In the genomic region with DNA sequence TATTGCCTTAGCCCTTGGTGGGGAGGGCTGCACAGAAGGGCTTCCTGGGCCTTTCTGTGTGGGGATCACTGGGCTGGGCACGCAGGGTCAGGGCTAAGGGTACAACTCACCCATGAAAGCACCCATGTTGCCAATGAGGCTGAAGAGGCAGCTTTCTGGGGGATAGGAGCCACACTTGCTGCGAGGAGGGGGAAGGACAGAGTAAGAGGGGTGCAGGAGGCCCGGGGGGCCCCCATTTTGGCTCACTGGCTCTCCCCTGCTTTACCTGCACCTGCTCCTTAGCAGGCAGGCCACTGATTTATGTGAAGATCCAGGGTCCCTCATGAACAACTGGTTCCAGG, we compare ENCODE assay signal across 30 cellular contexts. TPM values are rescaled to one million over a fixed set of nuclear protein-coding genes. Genes with fewer than 3 reads are reported as not detected.
DNase-seq lines count a peak whose midpoint lies in the region; ATAC-seq and TF ChIP-seq lines count a peak whose summit lies in the region.
"Had no signal": no experiment of that assay in that cellular context is flagged by ENCODE, and none has a peak within 500 bp of the region (broad histone marks: within the 10 kb centered on the region; RNA-seq: fewer than 3 reads in every experiment).

No MANE protein-coding gene starts in this region.

- CTCF ChIA-PET in WTC11 (lab: Charles Lee) = no interaction called here

- H3K9me3 Mint-ChIP-seq in activated naive CD4-positive, alpha-beta T cell treated with anti-CD3 and anti-CD28 coated beads, Interleukin-2, amount 50 U/mL, for 72 hours = no peaks in the 10 kb centered on the region
- H3K9me3 Mint-ChIP-seq in WTC11 (no peaks in the 10 kb centered on the region), type B pancreatic cell (no peaks in the 10 kb centered on the region)
- H3K9me3 Mint-ChIP-seq in naive thymus-derived CD8-positive, alpha-beta T cell = no peaks in the 10 kb centered on the region
- H3K9me3 Mint-ChIP-seq: activated CD4-positive, alpha-beta memory T cell treated with anti-CD3 and anti-CD28 coated beads for 36 hours; memory B cell; stimulated activated effector memory CD8-positive, alpha-beta T cell treated with anti-CD3 and anti-CD28 coated beads, Interleukin-12 subunit alpha, Interleukin-12 subunit beta, amount 100 ng/mL, for 72 hours; T-helper 1 cell treated with Interleukin-12 subunit alpha and Interleukin-12 subunit beta and Interleukin-4 antibody, amounts not matched to agents 30 μg/mL and 1 μg/mL, for 36 hours had no signal

- H3K27me3 Mint-ChIP-seq in WTC11 (ENCODE audit: low read depth) (no peaks in the 10 kb centered on the region), type B pancreatic cell (no peaks in the 10 kb centered on the region)
- no peaks in the 10 kb centered on the region for H3K27me3 Mint-ChIP-seq in naive thymus-derived CD8-positive, alpha-beta T cell
- H3K27me3 Mint-ChIP-seq: activated CD4-positive, alpha-beta memory T cell treated with anti-CD3 and anti-CD28 coated beads for 36 hours; memory B cell had no signal

- H3K27me3 ChIP-seq in uterus = no peaks in the 10 kb centered on the region
- H3K27me3 ChIP-seq: colonic mucosa, upper lobe of right lung had no signal

- intact Hi-C loops in uterus (cut with DNase I; ENCODE audit: low total_unique reads) = no loop called here

- peak overlapping the region; percentile 72 for H3K27ac Mint-ChIP-seq in activated naive CD4-positive, alpha-beta T cell treated with anti-CD3 and anti-CD28 coated beads, Interleukin-2, amount 50 U/mL, for 72 hours
- H3K27ac Mint-ChIP-seq in WTC11 (no peak overlapping the region), type B pancreatic cell (no peak overlapping the region)
- H3K27ac Mint-ChIP-seq in naive thymus-derived CD8-positive, alpha-beta T cell = peak overlapping the region in 6 of 10 donors; percentile 29 to 77 (median 47)
- H3K27ac Mint-ChIP-seq: memory B cell; T-helper 1 cell treated with Interleukin-12 subunit alpha and Interleukin-12 subunit beta and Interleukin-4 antibody, amounts not matched to agents 30 μg/mL and 1 μg/mL, for 36 hours had no signal

- DNase-seq in activated naive CD4-positive, alpha-beta T cell treated with anti-CD3 and anti-CD28 coated beads, Interleukin-2, amount 50 U/mL, for 72 hours (ENCODE audit: low spot score in 2 of 2) = no peak
- no peak for DNase-seq in activated naive CD4-positive, alpha-beta T cell treated with Interleukin-2 at 50 U/mL for 16 hours
- no peak for DNase-seq in WTC11 (ENCODE audit: low spot score)
- DNase-seq in naive thymus-derived CD8-positive, alpha-beta T cell = no peak
- no peak for DNase-seq in type B pancreatic cell (ENCODE audit: extremely low spot score, unreplicated experiment)
- no peak for DNase-seq in uterus
- DNase-seq in Kasumi-1 (lab: John Stamatoyannopoulos, UW) = no peak
- no peak for DNase-seq in HPDE6-E6E7 (ENCODE audit: extremely low spot score)
- DNase-seq: activated CD4-positive, alpha-beta memory T cell treated with anti-CD3 and anti-CD28 coated beads for 36 hours; activated CD8-positive, alpha-beta memory T cell treated with anti-CD3 and anti-CD28 coated beads, Interleukin-2, amount 50 U/mL, for 4 hours; activated effector memory CD4-positive, alpha-beta T cell treated with Interleukin-2 at 50 U/mL for 16 hours; colonic mucosa; effector memory CD4-positive, alpha-beta T cell; erythroblast; NCI-H1417; NCI-H2081 treated with DMSO at 0.1 percent for 48 hours; NCI-H2227 treated with DMSO at 0.1 percent for 48 hours; NCI-H526; nucleus accumbens; OCI-M1; stimulated activated CD4-positive, alpha-beta T cell treated with anti-CD3 and anti-CD28 coated beads, Interleukin-15, amount 100 ng/mL, for 24 hours; stimulated activated CD4-positive, alpha-beta T cell treated with anti-CD3 and anti-CD28 coated beads, Interleukin-4, amount 100 ng/mL, for 4 hours; upper lobe of right lung had no signal

- H3K4me1 Mint-ChIP-seq in WTC11 (peaks cover 17% of the 10 kb centered on the region), type B pancreatic cell (ENCODE audit: unreplicated experiment) (peaks cover 20% of the 10 kb centered on the region)
- H3K4me1 Mint-ChIP-seq in naive thymus-derived CD8-positive, alpha-beta T cell = peaks cover 24 to 56% (median 45%) of the 10 kb centered on the region in 4 donors

- no peaks in the 10 kb centered on the region for H3K9me3 ChIP-seq in uterus
- H3K9me3 ChIP-seq: colonic mucosa, upper lobe of right lung had no signal

- no peak for TF ChIP-seq POLR2A in uterus (IDR thresholded peaks at IDR 0.05)

- POLR2A ChIA-PET in WTC11 (lab: Charles Lee) = interaction anchor here (1.1 kb wide), 1 partner anchor 10 kb away, joined by 3 read pairs; no protein-coding TSS in a partner anchor
- POLR2A ChIA-PET in naive thymus-derived CD8-positive, alpha-beta T cell (lab: Charles Lee) = interaction anchor here (0.6 to 8.1 kb wide), 7 partner anchors 9 to 62 kb away, joined by 3 to 67 read pairs (median 5); a partner anchor contains a TSS

- H3K36me3 Mint-ChIP-seq in activated naive CD4-positive, alpha-beta T cell treated with anti-CD3 and anti-CD28 coated beads, Interleukin-2, amount 50 U/mL, for 72 hours = peaks cover 9% of the 10 kb centered on the region in 2 donors
- H3K36me3 Mint-ChIP-seq in WTC11 (peaks cover 16% of the 10 kb centered on the region), type B pancreatic cell (peaks cover 4% of the 10 kb centered on the region)
- H3K36me3 Mint-ChIP-seq in naive thymus-derived CD8-positive, alpha-beta T cell = peaks cover 0 to 20% (median 0%) of the 10 kb centered on the region in 3 donors

- H3K4me3 Mint-ChIP-seq in WTC11 (0 out of 2 replicates have a peak overlapping the region, but pooled peaks have one; percentile 86), type B pancreatic cell (peak overlapping the region; percentile 89)
- peak overlapping the region in 5 of 10 donors; percentile 7 to 85 (median 57) for H3K4me3 Mint-ChIP-seq in naive thymus-derived CD8-positive, alpha-beta T cell
- H3K4me3 Mint-ChIP-seq: activated CD4-positive, alpha-beta memory T cell treated with anti-CD3 and anti-CD28 coated beads for 36 hours; CD14-positive monocyte; T-helper 1 cell treated with Interleukin-12 subunit alpha and Interleukin-12 subunit beta and Interleukin-4 antibody, amounts not matched to agents 30 μg/mL and 1 μg/mL, for 36 hours had no signal

- no peak overlapping the region for H3K27ac ChIP-seq in uterus
- H3K27ac ChIP-seq: colonic mucosa, SK-N-MC had no signal

- H3K36me3 ChIP-seq in uterus = no peaks in the 10 kb centered on the region
- H3K36me3 ChIP-seq: colonic mucosa had no signal

- TF ChIP-seq CTCF in WTC11 (IDR thresholded peaks at IDR 0.05) = no peak
- no peak for TF ChIP-seq CTCF in type B pancreatic cell (conservative IDR thresholded peaks at IDR 0.05)
- TF ChIP-seq CTCF in uterus (IDR thresholded peaks at IDR 0.05) = no peak

- no peak for ATAC-seq in activated naive CD4-positive, alpha-beta T cell treated with anti-CD3 and anti-CD28 coated beads, Interleukin-2, amount 50 U/mL, for 72 hours
- no peak for ATAC-seq in WTC11
- no peak for ATAC-seq in naive thymus-derived CD8-positive, alpha-beta T cell
- ATAC-seq: activated CD4-positive, CD25-positive, alpha-beta regulatory T cell treated with anti-CD3 and anti-CD28 coated beads, Interleukin-2, amount 50 U/mL, for 24 hours; left lobe of liver; stimulated activated effector memory CD8-positive, alpha-beta T cell treated with anti-CD3 and anti-CD28 coated beads, Interleukin-12 subunit alpha, Interleukin-12 subunit beta, amount 100 ng/mL, for 72 hours; upper lobe of right lung had no signal

- peaks cover 6 to 22% of the 10 kb centered on the region in 2 donors for H3K4me1 ChIP-seq in uterus

- no peak overlapping the region for H3K4me3 ChIP-seq in uterus
- H3K4me3 ChIP-seq: colonic mucosa, SK-N-MC, upper lobe of right lung had no signal

RNA-seq across cellular contexts. Expression of a gene that starts 2.3 kb away (rescaled TPM):
- total RNA-seq in activated naive CD4-positive, alpha-beta T cell treated with anti-CD3 and anti-CD28 coated beads, Interleukin-2, amount 50 U/mL, for 72 hours = 1 to 10 TPM in 1 of 2 donors, under 1 TPM in 1; 0.91 to 3.1 TPM
- total RNA-seq in WTC11 (2021) = 20.9 to 23.1 TPM (median 21.6 TPM) in 3 replicates
- total RNA-seq in naive thymus-derived CD8-positive, alpha-beta T cell = 10 to 100 TPM; 14.1 to 15.9 TPM
- 10 to 100 TPM; 11.6 to 15.1 (median 13.8) TPM for polyA plus RNA-seq in naive thymus-derived CD8-positive, alpha-beta T cell
- 16.7 and 19.8 TPM in 2 replicates for total RNA-seq in type B pancreatic cell (ENCODE audit: low replicate concordance)
- 10 to 100 TPM in 1 of 4 donors, 1 to 10 TPM in 2, not detected in 1; 2.6 to 24.1 (median 7.8) TPM for total RNA-seq in uterus

RNA-seq across cellular contexts. Expression of a gene that starts 4.7 kb away (rescaled TPM):
- total RNA-seq in activated naive CD4-positive, alpha-beta T cell treated with anti-CD3 and anti-CD28 coated beads, Interleukin-2, amount 50 U/mL, for 72 hours = 100 to 1,000 TPM; 128 to 163 TPM
- total RNA-seq in WTC11 (2021) = 95.4 to 108 TPM (median 102 TPM) in 3 replicates
- total RNA-seq in naive thymus-derived CD8-positive, alpha-beta T cell = 10 to 100 TPM; 66.0 to 73.8 TPM
- 100 to 1,000 TPM; 165 to 206 (median 173) TPM for polyA plus RNA-seq in naive thymus-derived CD8-positive, alpha-beta T cell
- 70.2 and 78.8 TPM in 2 replicates for total RNA-seq in type B pancreatic cell (ENCODE audit: low replicate concordance)
- total RNA-seq in uterus = 100 to 1,000 TPM in 2 of 4 donors, 10 to 100 TPM in 2; 53.0 to 362 (median 175) TPM

RNA-seq across cellular contexts. Expression of a gene that starts 11.7 kb away (rescaled TPM):
- 10 to 100 TPM; 28.8 to 38.9 TPM for total RNA-seq in activated naive CD4-positive, alpha-beta T cell treated with anti-CD3 and anti-CD28 coated beads, Interleukin-2, amount 50 U/mL, for 72 hours
- 63.8 to 69.6 TPM (median 65.0 TPM) in 3 replicates for total RNA-seq in WTC11 (2021)
- 10 to 100 TPM; 86.4 to 95.2 TPM for total RNA-seq in naive thymus-derived CD8-positive, alpha-beta T cell
- polyA plus RNA-seq in naive thymus-derived CD8-positive, alpha-beta T cell = 10 to 100 TPM; 15.7 to 21.1 (median 20.4) TPM
- 58.8 and 66.6 TPM in 2 replicates for total RNA-seq in type B pancreatic cell (ENCODE audit: low replicate concordance)
- total RNA-seq in uterus = 10 to 100 TPM; 19.0 to 44.8 (median 28.2) TPM

RNA-seq across cellular contexts. Expression of a gene that starts 15.8 kb away (rescaled TPM):
- total RNA-seq in activated naive CD4-positive, alpha-beta T cell treated with anti-CD3 and anti-CD28 coated beads, Interleukin-2, amount 50 U/mL, for 72 hours = 100 to 1,000 TPM in 1 of 2 donors, 10 to 100 TPM in 1; 70.7 to 105 TPM
- total RNA-seq in WTC11 (2021) = 72.4 to 81.6 TPM (median 75.4 TPM) in 3 replicates
- total RNA-seq in naive thymus-derived CD8-positive, alpha-beta T cell = 10 to 100 TPM; 53.0 to 59.5 TPM
- polyA plus RNA-seq in naive thymus-derived CD8-positive, alpha-beta T cell = 10 to 100 TPM; 56.4 to 69.3 (median 57.9) TPM
- 43.3 and 62.5 TPM in 2 replicates for total RNA-seq in type B pancreatic cell (ENCODE audit: low replicate concordance)
- total RNA-seq in uterus = 100 to 1,000 TPM in 2 of 4 donors, 10 to 100 TPM in 2; 38.6 to 215 (median 106) TPM

RNA-seq across cellular contexts. Expression of a gene that starts 16.0 kb away (rescaled TPM):
- 10 to 100 TPM; 50.6 to 68.0 TPM for total RNA-seq in activated naive CD4-positive, alpha-beta T cell treated with anti-CD3 and anti-CD28 coated beads, Interleukin-2, amount 50 U/mL, for 72 hours
- 6.3 to 7.4 TPM (median 7.0 TPM) in 3 replicates for total RNA-seq in WTC11 (2021)
- 10 to 100 TPM; 24.6 to 24.7 TPM for total RNA-seq in naive thymus-derived CD8-positive, alpha-beta T cell
- polyA plus RNA-seq in naive thymus-derived CD8-positive, alpha-beta T cell = 100 to 1,000 TPM; 135 to 143 (median 139) TPM
- 3.4 and 4.4 TPM in 2 replicates for total RNA-seq in type B pancreatic cell (ENCODE audit: low replicate concordance)
- total RNA-seq in uterus = 100 to 1,000 TPM in 2 of 4 donors, 10 to 100 TPM in 2; 25.6 to 197 (median 99.5) TPM

Comparison
In these comparisons a context has a peak if more than half of its experiments do, and no peak if none do; other contexts are left out.
1. H3K27ac Mint-ChIP-seq: peak in activated naive CD4-positive, alpha-beta T cell treated with anti-CD3 and anti-CD28 coated beads, Interleukin-2, amount 50 U/mL, for 72 hours (2 of 2) and naive thymus-derived CD8-positive, alpha-beta T cell (6 of 10); none in WTC11 (single experiment) and type B pancreatic cell (single experiment).